In the genomic region with DNA sequence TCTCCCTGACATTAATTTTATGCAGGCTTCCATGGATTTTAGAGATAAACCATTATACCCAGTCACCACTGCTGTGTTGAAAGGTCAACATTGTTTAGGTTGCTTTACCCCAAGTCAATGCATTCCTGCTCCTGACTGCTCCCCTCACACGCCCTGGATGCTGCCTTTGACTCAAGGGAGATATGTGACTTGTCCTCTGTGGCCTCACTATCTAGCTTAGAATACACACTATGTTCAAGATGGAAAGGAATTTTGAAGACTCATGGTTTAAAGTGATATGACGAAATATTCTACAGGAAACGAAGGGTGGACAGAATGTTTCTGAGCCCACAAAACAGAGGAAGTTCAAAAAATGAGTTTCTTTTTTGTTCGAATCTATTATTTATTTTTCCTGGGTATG, we compare ENCODE assay signal across 14 cellular contexts.
A peak's percentile ranks its signal among the peaks of the same experiment; 100 is the strongest.
DNase-seq lines count a peak whose midpoint lies in the region; ATAC-seq and TF ChIP-seq lines count a peak whose summit lies in the region.
"Had no signal": no experiment of that assay in that cellular context is flagged by ENCODE, and none has a peak within 500 bp of the region (broad histone marks: within the 10 kb centered on the region; RNA-seq: fewer than 3 reads in every experiment).

No MANE protein-coding gene starts in this region.

- H4K8ac ChIP-seq in trophoblast cell (ENCODE audit: low read depth, low read length): no peak overlapping the region

- intact Hi-C loops in colonic mucosa (cut with DNase I): no loop called here

- ATAC-seq in activated T-helper 17 cell treated with anti-CD3 and anti-CD28 coated beads, Interleukin-2, amount 50 U/mL, for 72 hours (replicated peaks): no peak

- H2AFZ ChIP-seq in trophoblast cell (ENCODE audit: insufficient read depth, low read length, poor library complexity): no peak overlapping the region

- no peak overlapping the region for H3K27ac Mint-ChIP-seq in activated T-helper 17 cell treated with anti-CD3 and anti-CD28 coated beads, Interleukin-2, amount 50 U/mL, for 72 hours
- H3K27ac Mint-ChIP-seq: activated naive CD4-positive, alpha-beta T cell treated with anti-CD3 and anti-CD28 coated beads for 36 hours had no signal

- DNase-seq in HL-60 (ENCODE audit: low read depth in 1 of 2, low spot score in 1 of 2) (peak in 1 of 2 experiments; percentile 32), RWPE1 (ENCODE audit: low spot score) (peak; percentile 41), epithelial cell of esophagus (ENCODE audit: low read depth) (peak; percentile 54), trophoblast cell (peak; percentile 67 to 83), colonic mucosa (no peak), H7 (no peak), NCI-H748 treated with DMSO at 0.1 percent for 48 hours (lab: John Stamatoyannopoulos, UW) (no peak)
- DNase-seq: activated CD4-positive, alpha-beta T cell treated with anti-CD3 and anti-CD28 coated beads, Interleukin-2, amount 50 U/mL, for 4 hours; activated naive CD4-positive, alpha-beta T cell treated with anti-CD3 and anti-CD28 coated beads for 36 hours; DND-41; NCI-H2171 treated with DMSO at 0.1 percent for 48 hours; stimulated activated CD8-positive, alpha-beta memory T cell treated with anti-CD3 and anti-CD28 coated beads, Interleukin-4, amount 100 ng/mL, for 48 hours had no signal

- H3K36me3 Mint-ChIP-seq in activated T-helper 17 cell treated with anti-CD3 and anti-CD28 coated beads, Interleukin-2, amount 50 U/mL, for 72 hours (ENCODE audit: low read depth): no peaks in the 10 kb centered on the region

- no peak overlapping the region for H4K91ac ChIP-seq in trophoblast cell (ENCODE audit: low read depth, low read length)

- no peaks in the 10 kb centered on the region for H3K9me3 Mint-ChIP-seq in activated T-helper 17 cell treated with anti-CD3 and anti-CD28 coated beads, Interleukin-2, amount 50 U/mL, for 72 hours
- H3K9me3 Mint-ChIP-seq: activated naive CD4-positive, alpha-beta T cell treated with anti-CD3 and anti-CD28 coated beads for 36 hours had no signal

- no peaks in the 10 kb centered on the region for H3K9me3 ChIP-seq in trophoblast cell (ENCODE audit: insufficient read depth, low read depth, low read length)
- no peaks in the 10 kb centered on the region for H3K9me3 ChIP-seq in colonic mucosa
- H3K9me3 ChIP-seq: SJSA1 had no signal

- H2BK5ac ChIP-seq in trophoblast cell (ENCODE audit: low read depth, low read length, poor library complexity): no peak overlapping the region

- no peak overlapping the region for H3K23ac ChIP-seq in trophoblast cell (ENCODE audit: low read length)

- H3K27me3 ChIP-seq in HL-60 (ENCODE audit: insufficient read depth, poor library complexity, severe bottlenecking): no peaks in the 10 kb centered on the region
- no peaks in the 10 kb centered on the region for H3K27me3 ChIP-seq in trophoblast cell (ENCODE audit: insufficient read depth, low read length)
- H3K27me3 ChIP-seq in colonic mucosa: no peaks in the 10 kb centered on the region
- no peaks in the 10 kb centered on the region for H3K27me3 ChIP-seq in H7 (ENCODE audit: control insufficient read depth, insufficient read depth, low read length)
- H3K27me3 ChIP-seq: SJSA1 had no signal

- H3K4me3 ChIP-seq in HL-60 (replicated peaks; ENCODE audit: insufficient read depth, low read length): no peak overlapping the region
- H3K4me3 ChIP-seq in epithelial cell of esophagus (ENCODE audit: low read length): no peak overlapping the region
- H3K4me3 ChIP-seq in trophoblast cell (ENCODE audit: low read depth, low read length): no peak overlapping the region
- no peak overlapping the region for H3K4me3 ChIP-seq in colonic mucosa
- H3K4me3 ChIP-seq in H7 (ENCODE audit: insufficient read depth, low read depth, low read length): no peak overlapping the region
- H3K4me3 ChIP-seq: SJSA1 had no signal

- POLR2A ChIA-PET in RWPE1 (lab: Yijun Ruan, JAX; ENCODE audit: low non-redundant PET): no interaction called here

- no peak overlapping the region for H2BK12ac ChIP-seq in trophoblast cell (ENCODE audit: low read length)

- H2BK120ac ChIP-seq in trophoblast cell (ENCODE audit: insufficient read depth, low read length, poor library complexity): no peak overlapping the region

- H3K27me3 Mint-ChIP-seq in activated T-helper 17 cell treated with anti-CD3 and anti-CD28 coated beads, Interleukin-2, amount 50 U/mL, for 72 hours: peaks cover 28% of the 10 kb centered on the region

- no peaks in the 10 kb centered on the region for H3K4me1 ChIP-seq in trophoblast cell (ENCODE audit: control insufficient read depth in 1 of 2, insufficient read depth in 2 of 2, low read length in 2 of 2)
- no peaks in the 10 kb centered on the region for H3K4me1 ChIP-seq in colonic mucosa

- TF ChIP-seq CTCF in HL-60 (IDR thresholded peaks at IDR 0.05; ENCODE audit: insufficient read depth, low read length) (no peak), RWPE1 (conservative IDR thresholded peaks at IDR 0.05; ENCODE audit: low read depth) (no peak), epithelial cell of esophagus (IDR thresholded peaks at IDR 0.05; ENCODE audit: insufficient read depth, low read depth, low read length, missing control alignments) (no peak), colonic mucosa (IDR thresholded peaks at IDR 0.05) (no peak)

- no peak overlapping the region for H3K18ac ChIP-seq in trophoblast cell (ENCODE audit: low read length)

- H3K9ac ChIP-seq in trophoblast cell (ENCODE audit: low read length) (no peak overlapping the region), colonic mucosa (ENCODE audit: low read depth in 2 of 2, low read length in 2 of 2) (no peak overlapping the region)

- H3K4me1 Mint-ChIP-seq in activated T-helper 17 cell treated with anti-CD3 and anti-CD28 coated beads, Interleukin-2, amount 50 U/mL, for 72 hours: peaks cover 3% of the 10 kb centered on the region

- H3K27ac ChIP-seq in HL-60 (replicated peaks) (peak overlapping the region; percentile 49), RWPE1 (no peak overlapping the region), trophoblast cell (ENCODE audit: low read depth, low read length) (no peak overlapping the region), colonic mucosa (no peak overlapping the region)

- no CpG with 5 or more reads among the region's 4 CpGs for WGBS in trophoblast cell (ENCODE audit: extremely low coverage, insufficient coverage, insufficient read length)

- H3K4me2 ChIP-seq in trophoblast cell (ENCODE audit: low read length): no peak overlapping the region

- no peak overlapping the region for H3K14ac ChIP-seq in trophoblast cell (ENCODE audit: low read length)

- H2AK5ac ChIP-seq in trophoblast cell (ENCODE audit: low read length): no peak overlapping the region

- CTCF ChIA-PET in RWPE1 (lab: Yijun Ruan, JAX): no interaction called here

- no peak overlapping the region for H4K12ac ChIP-seq in trophoblast cell (ENCODE audit: low read depth, low read length)

- H3K79me2 ChIP-seq in trophoblast cell (ENCODE audit: control insufficient read depth, insufficient read depth, low read length, poor library complexity): no peaks in the 10 kb centered on the region

- no peak overlapping the region for H3K4me3 Mint-ChIP-seq in activated T-helper 17 cell treated with anti-CD3 and anti-CD28 coated beads, Interleukin-2, amount 50 U/mL, for 72 hours
- H3K4me3 Mint-ChIP-seq: activated naive CD4-positive, alpha-beta T cell treated with anti-CD3 and anti-CD28 coated beads for 36 hours had no signal

- no peaks in the 10 kb centered on the region for H3K79me1 ChIP-seq in trophoblast cell (ENCODE audit: low read length)

- H3K36me3 ChIP-seq in trophoblast cell (ENCODE audit: control insufficient read depth in 1 of 2, insufficient read depth in 2 of 2, low read length in 2 of 2) (no peaks in the 10 kb centered on the region), colonic mucosa (no peaks in the 10 kb centered on the region), H7 (replicated peaks; ENCODE audit: control insufficient read depth, insufficient read depth, low read length) (no peaks in the 10 kb centered on the region)
- H3K36me3 ChIP-seq: SJSA1 had no signal

- no peak overlapping the region for H3K4ac ChIP-seq in trophoblast cell (ENCODE audit: low read depth, low read length)

Comparison
In these comparisons a context has a peak if more than half of its experiments do, and no peak if none do; other contexts are left out.
1. DNase-seq: peak in RWPE1 (single experiment), epithelial cell of esophagus (single experiment) and trophoblast cell (2 of 2); none in colonic mucosa (single experiment), H7 (single experiment) and NCI-H748 treated with DMSO at 0.1 percent for 48 hours (single experiment).